ENCODE assay signal across 3 cellular contexts in the genomic region with DNA sequence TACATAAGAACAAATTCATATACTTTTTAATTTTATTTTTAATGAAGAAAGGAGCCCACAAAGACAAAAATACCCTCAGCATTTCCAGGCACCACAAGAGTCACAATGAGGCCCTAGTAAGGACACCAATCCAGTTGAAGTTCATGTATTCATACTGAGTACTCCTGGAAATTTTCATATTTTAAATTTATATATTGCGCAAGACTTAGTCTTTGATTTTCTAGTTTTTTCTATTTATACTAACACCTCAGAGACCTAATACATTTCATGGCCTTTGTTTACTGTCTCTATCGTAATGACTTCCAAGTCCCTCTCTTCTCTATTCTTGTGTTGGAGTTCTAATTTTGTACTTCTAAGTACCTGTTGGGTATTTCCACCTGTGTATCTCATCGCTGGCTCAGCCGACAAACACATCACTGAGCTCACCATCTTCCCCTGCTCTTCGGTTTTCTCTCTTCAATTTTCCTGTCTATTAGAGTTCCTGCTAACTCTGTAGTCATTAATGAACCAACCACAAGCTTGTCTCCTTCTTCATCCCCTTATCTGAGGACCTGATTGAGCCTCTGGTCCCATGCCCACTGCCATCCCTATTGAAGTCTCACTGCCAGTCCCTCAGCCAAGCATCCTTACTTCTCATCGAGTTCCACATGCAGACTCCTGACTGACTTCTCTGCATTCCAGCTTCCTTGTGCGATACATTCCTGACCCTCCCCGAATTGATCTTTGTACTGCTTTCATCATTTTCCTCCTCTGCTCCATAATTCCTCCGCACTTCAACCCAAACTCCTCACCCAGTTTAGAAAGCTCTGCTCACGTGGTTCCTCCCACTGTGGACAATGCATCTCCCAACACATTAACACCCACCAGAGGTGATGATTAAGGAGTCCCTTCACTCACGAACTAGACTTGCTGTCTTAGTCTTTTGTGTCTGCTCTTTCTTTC.
A peak's percentile ranks its signal among the peaks of the same experiment; 100 is the strongest.
TF ChIP-seq lines count a peak whose summit lies in the region.

No MANE protein-coding gene starts in this region.

TF ChIP-seq in A549, 52 proteins besides CTCF, POLR2A, EP300 and RAD21:
- peak; percentile 85 to 87; a peak in 3 of 4 replicates for TF ChIP-seq CEBPB (IDR thresholded peaks at IDR 0.05)
- TF ChIP-seq CHD2 (IDR thresholded peaks at IDR 0.05; ENCODE audit: low read length, partially characterized antibody), result no peak

TF ChIP-seq in IMR-90, 13 proteins besides CTCF, POLR2A, EP300 and RAD21:
- TF ChIP-seq CEBPB (IDR thresholded peaks at IDR 0.05; ENCODE audit: low read depth, low read length) (peak; percentile 93), MXI1 (IDR thresholded peaks at IDR 0.05; ENCODE audit: borderline replicate concordance, low read depth, low read length) (no peak)

TF ChIP-seq in H1, 55 proteins besides CTCF, POLR2A, EP300 and RAD21:
- TF ChIP-seq NRF1 (IDR thresholded peaks at IDR 0.05; ENCODE audit: low read depth, low read length) (no peak), FOSL1 (IDR thresholded peaks at IDR 0.05; ENCODE audit: insufficient read depth, low read depth, low read length) (no peak), CEBPB (IDR thresholded peaks at IDR 0.05; ENCODE audit: low read depth, low read length) (peak; percentile 92)
